In the genomic region with DNA sequence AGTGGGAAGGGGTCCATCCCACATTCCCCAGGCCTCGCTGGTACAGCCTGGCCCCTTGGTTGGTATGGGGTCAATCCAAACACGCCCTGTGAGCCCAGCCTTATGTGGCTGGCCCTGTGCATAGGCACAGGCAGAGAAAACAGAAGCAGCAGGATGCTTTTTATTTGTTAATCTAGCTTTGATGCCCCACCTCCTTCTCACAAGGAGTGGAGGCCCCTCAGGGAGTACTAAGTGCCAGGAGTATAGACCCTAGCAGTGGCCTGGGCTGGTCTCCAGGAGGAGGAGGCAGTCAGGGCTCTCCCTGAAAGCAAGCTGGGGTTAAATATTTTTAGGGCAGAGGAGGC, we compare ENCODE assay signal across 9 cellular contexts. TPM values are rescaled to one million over a fixed set of nuclear protein-coding genes. Genes with fewer than 3 reads are reported as not detected.
DNase-seq lines count a peak whose midpoint lies in the region; ATAC-seq and TF ChIP-seq lines count a peak whose summit lies in the region.
"Had no signal": no experiment of that assay in that cellular context is flagged by ENCODE, and none has a peak within 500 bp of the region (broad histone marks: within the 10 kb centered on the region; RNA-seq: fewer than 3 reads in every experiment).

No MANE protein-coding gene starts in this region.

- H3K27ac ChIP-seq in RWPE1 = peak overlapping the region; percentile 39; the same call in 1 of the 2 replicates
- H3K27ac ChIP-seq in hepatocyte = peak overlapping the region; percentile 4
- H3K27ac ChIP-seq in thymus (ENCODE audit: low read depth) = peak overlapping the region; percentile 87
- H3K27ac ChIP-seq: right atrium auricular region had no signal

- H3K4me1 Mint-ChIP-seq in activated T-cell treated with anti-CD3 and anti-CD28 coated beads, Interleukin-2, amount 50 U/mL, for 72 hours (ENCODE audit: low read depth) = peaks cover 92% of the 10 kb centered on the region

- no peak for DNase-seq in activated T-cell treated with anti-CD3 and anti-CD28 coated beads, Interleukin-2, amount 50 U/mL, for 72 hours
- DNase-seq in activated T-cell treated with anti-CD3 and anti-CD28 coated beads, Interleukin-2, amount 50 U/mL, for 48 hours = no peak
- DNase-seq in RWPE1 (ENCODE audit: low spot score) (no peak), hepatocyte (ENCODE audit: low spot score) (no peak), T1000 (lab: John Stamatoyannopoulos, UW) (no peak)
- no peak for DNase-seq in activated CD4-positive, CD25-positive, alpha-beta regulatory T cell treated with anti-CD3 and anti-CD28 coated beads, Interleukin-2, amount 50 U/mL, for 72 hours

- peak overlapping the region; percentile 58 to 59 for H3K4me3 Mint-ChIP-seq in activated T-cell treated with anti-CD3 and anti-CD28 coated beads, Interleukin-2, amount 50 U/mL, for 72 hours

- H3K36me3 ChIP-seq in hepatocyte (replicated peaks; ENCODE audit: insufficient read depth, low read depth) (no peaks in the 10 kb centered on the region), thymus (ENCODE audit: control insufficient read depth, insufficient read depth) (no peaks in the 10 kb centered on the region)
- H3K36me3 ChIP-seq: right atrium auricular region had no signal

- H3K27me3 Mint-ChIP-seq in activated T-cell treated with anti-CD3 and anti-CD28 coated beads, Interleukin-2, amount 50 U/mL, for 72 hours (ENCODE audit: low read depth) = no peaks in the 10 kb centered on the region

- H3K9me2 ChIP-seq in hepatocyte (replicated peaks; ENCODE audit: insufficient read depth) = no peaks in the 10 kb centered on the region

- POLR2A ChIA-PET in RWPE1 (lab: Yijun Ruan, JAX; ENCODE audit: low non-redundant PET) = no interaction called here

- H3K9me3 Mint-ChIP-seq in activated T-cell treated with anti-CD3 and anti-CD28 coated beads, Interleukin-2, amount 50 U/mL, for 72 hours = no peaks in the 10 kb centered on the region

- no peak overlapping the region for H3K4me3 ChIP-seq in hepatocyte
- H3K4me3 ChIP-seq in thymus (ENCODE audit: low read length) = no peak overlapping the region
- H3K4me3 ChIP-seq: right atrium auricular region had no signal

- CTCF ChIA-PET in RWPE1 (lab: Yijun Ruan, JAX) = interaction anchor here (1.0 to 4.3 kb wide), 5 partner anchors 12 to 60 kb away, joined by 3 to 55 read pairs (median 5); no protein-coding TSS in a partner anchor

- TF ChIP-seq CTCF in RWPE1 (conservative IDR thresholded peaks at IDR 0.05; ENCODE audit: low read depth) = no peak
- no peak for TF ChIP-seq CTCF in hepatocyte (IDR thresholded peaks at IDR 0.05; ENCODE audit: poor library complexity)

- peaks cover 23% of the 10 kb centered on the region for H3K4me1 ChIP-seq in hepatocyte (ENCODE audit: insufficient read depth)
- peaks cover 76% of the 10 kb centered on the region for H3K4me1 ChIP-seq in thymus (ENCODE audit: control insufficient read depth, insufficient read depth, low read length)

- no peak overlapping the region for H3K4me2 ChIP-seq in hepatocyte

- no peak overlapping the region for H2AFZ ChIP-seq in hepatocyte

- WGBS in hepatocyte (ENCODE audit: low lambda C conversion rate, missing lambda C conversion rate) = 96% methylated on average over 2 of the region's 2 CpGs
- 86% methylated on average over 2 of the region's 2 CpGs for WGBS in thymus

- no peaks in the 10 kb centered on the region for H4K20me1 ChIP-seq in hepatocyte (ENCODE audit: insufficient read depth, poor library complexity, severe bottlenecking)

- H3K27ac Mint-ChIP-seq in activated T-cell treated with anti-CD3 and anti-CD28 coated beads, Interleukin-2, amount 50 U/mL, for 72 hours = peak overlapping the region; percentile 32

- no peak for ATAC-seq in activated T-cell treated with anti-CD3 and anti-CD28 coated beads, Interleukin-2, amount 50 U/mL, for 72 hours (replicated peaks in 1 of 2)
- no peak for ATAC-seq in HG02870 (IDR thresholded peaks at IDR 0.05; ENCODE audit: unreplicated experiment)

- H3K79me2 ChIP-seq in hepatocyte = no peaks in the 10 kb centered on the region

- no peaks in the 10 kb centered on the region for H3K27me3 ChIP-seq in hepatocyte
- no peaks in the 10 kb centered on the region for H3K27me3 ChIP-seq in thymus (ENCODE audit: control insufficient read depth, insufficient read depth)
- H3K27me3 ChIP-seq: right atrium auricular region had no signal

- H3K36me3 Mint-ChIP-seq in activated T-cell treated with anti-CD3 and anti-CD28 coated beads, Interleukin-2, amount 50 U/mL, for 72 hours (ENCODE audit: insufficient read depth in 2 of 2) = no peaks in the 10 kb centered on the region

- no peaks in the 10 kb centered on the region for H3K9me3 ChIP-seq in hepatocyte (ENCODE audit: low read depth)
- no peaks in the 10 kb centered on the region for H3K9me3 ChIP-seq in thymus (ENCODE audit: control insufficient read depth)
- H3K9me3 ChIP-seq: right atrium auricular region had no signal

RNA-seq across cellular contexts. Expression of a gene that starts 14.6 kb away (rescaled TPM):
- 100 to 1,000 TPM; 142 to 265 TPM for total RNA-seq in activated T-cell treated with anti-CD3 and anti-CD28 coated beads, Interleukin-2, amount 50 U/mL, for 72 hours
- 5.1 and 7.5 TPM in 2 replicates for total RNA-seq in hepatocyte
- polyA plus RNA-seq in hepatocyte (5.7 and 8.1 TPM in 2 replicates), thymus (247 TPM)

Comparison
In these comparisons a context has a peak if more than half of its experiments do, and no peak if none do; other contexts are left out.
1. H3K27ac ChIP-seq: peak in every context shown above with its lines; median percentile 87 in thymus; 39 in RWPE1; 4 in hepatocyte.
2. RNA of a gene that starts 14.6 kb away (total RNA-seq): 142 to 265 TPM in activated T-cell treated with anti-CD3 and anti-CD28 coated beads, Interleukin-2, amount 50 U/mL, for 72 hours; 5.1 to 7.5 TPM in hepatocyte; every median in the first group is over 10 times any median in the second.